In the genomic region with DNA sequence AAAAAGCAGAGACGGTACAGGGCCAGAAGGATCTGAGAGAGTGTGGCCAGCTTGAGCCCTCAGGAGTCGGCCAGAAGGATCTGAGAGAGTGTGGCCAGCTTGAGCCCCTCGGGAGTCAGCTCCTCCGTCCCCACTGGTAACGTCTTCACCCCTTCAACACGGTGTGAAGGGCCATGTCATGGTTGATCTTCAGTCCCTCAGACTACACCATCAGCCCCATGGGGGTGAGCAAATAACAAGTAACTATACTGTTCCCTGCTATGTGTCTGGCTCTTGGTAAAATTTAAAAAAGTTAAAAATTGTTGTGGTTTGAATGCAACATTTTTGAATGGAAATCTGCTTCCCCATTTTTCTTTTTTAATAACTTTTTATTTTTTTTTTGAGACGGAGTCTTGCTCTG, we compare ENCODE assay signal across 16 cellular contexts. TPM values are rescaled to one million over a fixed set of nuclear protein-coding genes. Genes with fewer than 3 reads are reported as not detected.
DNase-seq lines count a peak whose midpoint lies in the region; ATAC-seq and TF ChIP-seq lines count a peak whose summit lies in the region.
"Had no signal": no experiment of that assay in that cellular context is flagged by ENCODE, and none has a peak within 500 bp of the region (broad histone marks: within the 10 kb centered on the region; RNA-seq: fewer than 3 reads in every experiment).

No MANE protein-coding gene starts in this region.

- H3K4me1 ChIP-seq in Karpas-422 (ENCODE audit: low read length): peaks cover 20% of the 10 kb centered on the region

- peaks cover 26% of the 10 kb centered on the region for H3K9me3 Mint-ChIP-seq in activated CD4-positive, alpha-beta T cell treated with anti-CD3 and anti-CD28 coated beads, Interleukin-2, amount 10 ng/mL, durations not matched to agents 24 days and 14 days
- H3K9me3 Mint-ChIP-seq in chondrocyte (ENCODE audit: low read depth): peaks cover 14% of the 10 kb centered on the region

- H3K36me3 Mint-ChIP-seq in activated CD4-positive, alpha-beta T cell treated with anti-CD3 and anti-CD28 coated beads, Interleukin-2, amount 10 ng/mL, durations not matched to agents 24 days and 14 days (ENCODE audit: low read depth): peaks cover 77% of the 10 kb centered on the region
- H3K36me3 Mint-ChIP-seq in chondrocyte (ENCODE audit: low read depth): peaks cover 22% of the 10 kb centered on the region

- no peaks in the 10 kb centered on the region for H3K9me2 ChIP-seq in Karpas-422 (replicated peaks; ENCODE audit: insufficient read depth, low read length)

- TF ChIP-seq CTCF in chondrocyte (IDR thresholded peaks at IDR 0.05): no peak

- DNase-seq in activated CD4-positive, alpha-beta T cell treated with anti-CD3 and anti-CD28 coated beads, Interleukin-2, amount 10 ng/mL, durations not matched to agents 24 days and 14 days: no peak
- no peak for DNase-seq in activated CD4-positive, alpha-beta T cell treated with anti-CD3 and anti-CD28 coated beads for 4 hours
- DNase-seq in Karpas-422 (no peak), chondrocyte (ENCODE audit: low spot score) (no peak), posterior vena cava (ENCODE audit: low spot score) (peak; percentile 11), hypothalamus (lab: John Stamatoyannopoulos, UW) (no peak)
- DNase-seq: effector CD4-positive, alpha-beta T cell; NCI-H1105; nucleus accumbens; sigmoid colon; stimulated activated CD4-positive, alpha-beta T cell treated with anti-CD3 and anti-CD28 coated beads, Interleukin-4, amount 100 ng/mL, for 1 hour; WERI-Rb-1 had no signal

- peak overlapping the region; percentile 58 for H3K27ac Mint-ChIP-seq in activated CD4-positive, alpha-beta T cell treated with anti-CD3 and anti-CD28 coated beads, Interleukin-2, amount 10 ng/mL, durations not matched to agents 24 days and 14 days
- H3K27ac Mint-ChIP-seq in chondrocyte (ENCODE audit: unreplicated experiment): no peak overlapping the region

- no peaks in the 10 kb centered on the region for H3K27me3 ChIP-seq in Karpas-422 (ENCODE audit: low read length)
- H3K27me3 ChIP-seq: sigmoid colon had no signal

- peaks cover 16% of the 10 kb centered on the region for H3K9me3 ChIP-seq in Karpas-422 (ENCODE audit: low read length)

- ATAC-seq in HG03175 (IDR thresholded peaks at IDR 0.05; ENCODE audit: unreplicated experiment): no peak
- ATAC-seq in GM19467 (IDR thresholded peaks at IDR 0.05; ENCODE audit: unreplicated experiment): no peak
- ATAC-seq: HepG2, SK-N-SH treated with all-trans-retinoic acid at 6 μM for 48 hours had no signal

- H3K4me1 Mint-ChIP-seq in activated CD4-positive, alpha-beta T cell treated with anti-CD3 and anti-CD28 coated beads, Interleukin-2, amount 10 ng/mL, durations not matched to agents 24 days and 14 days: peaks cover 26% of the 10 kb centered on the region
- H3K4me1 Mint-ChIP-seq in chondrocyte (ENCODE audit: low read depth): peaks cover 41% of the 10 kb centered on the region

- H3K4me3 Mint-ChIP-seq in activated CD4-positive, alpha-beta T cell treated with anti-CD3 and anti-CD28 coated beads, Interleukin-2, amount 10 ng/mL, durations not matched to agents 24 days and 14 days: peak overlapping the region; percentile 24
- H3K4me3 Mint-ChIP-seq in chondrocyte (ENCODE audit: unreplicated experiment): peak overlapping the region; percentile 93

- peak overlapping the region; percentile 71 for H3K4me3 ChIP-seq in Karpas-422 (ENCODE audit: low read length)

- no peak overlapping the region for H3K9ac ChIP-seq in Karpas-422 (ENCODE audit: low read length)

- peaks cover 46% of the 10 kb centered on the region for H3K36me3 ChIP-seq in Karpas-422 (ENCODE audit: insufficient read depth, low read length)

- intact Hi-C loops in activated CD4-positive, alpha-beta T cell treated with anti-CD3 and anti-CD28 coated beads, Interleukin-2, amount 10 ng/mL, durations not matched to agents 24 days and 14 days (cut with micrococcal nuclease): no loop called here
- intact Hi-C loops in posterior vena cava (cut with DNase I): loop anchor here in 1 of 2 donors (10.0 kb wide), 1 partner anchor 52 kb away; a partner anchor contains a TSS

- H4K20me1 ChIP-seq in Karpas-422 (ENCODE audit: insufficient read depth, low read depth, low read length): no peaks in the 10 kb centered on the region

- H3K27me3 Mint-ChIP-seq in activated CD4-positive, alpha-beta T cell treated with anti-CD3 and anti-CD28 coated beads, Interleukin-2, amount 10 ng/mL, durations not matched to agents 24 days and 14 days: no peaks in the 10 kb centered on the region
- H3K27me3 Mint-ChIP-seq in chondrocyte (ENCODE audit: low read depth): no peaks in the 10 kb centered on the region

- H3K79me2 ChIP-seq in Karpas-422 (ENCODE audit: low read length): peaks cover 66% of the 10 kb centered on the region

- H3K4me2 ChIP-seq in Karpas-422 (ENCODE audit: low read depth, low read length, poor library complexity, severe bottlenecking): peak overlapping the region; percentile 79

- no peak overlapping the region for H2AFZ ChIP-seq in Karpas-422 (ENCODE audit: low read length)

- H3K27ac ChIP-seq in Karpas-422 (ENCODE audit: low read length): no peak overlapping the region

RNA-seq across cellular contexts. Expression of a gene that starts 1.6 kb away (rescaled TPM):
- 4.8 and 5.1 TPM in 2 replicates for total RNA-seq in activated CD4-positive, alpha-beta T cell treated with anti-CD3 and anti-CD28 coated beads, Interleukin-2, amount 10 ng/mL, durations not matched to agents 24 days and 14 days
- 14.8 and 16.9 TPM in 2 replicates for total RNA-seq in Karpas-422 (2014; rRNA removed; shearing (Covaris generic); ENCODE audit: low replicate concordance)
- total RNA-seq in chondrocyte (7.9 to 9.2 TPM (median 8.1 TPM) in 3 replicates), posterior vena cava (1 to 10 TPM; 5.1 to 5.5 TPM)

RNA-seq across cellular contexts. Expression of a gene that starts 28.0 kb away (rescaled TPM):
- total RNA-seq in activated CD4-positive, alpha-beta T cell treated with anti-CD3 and anti-CD28 coated beads, Interleukin-2, amount 10 ng/mL, durations not matched to agents 24 days and 14 days: 75.2 and 80.7 TPM in 2 replicates
- 94.2 and 129 TPM in 2 replicates for total RNA-seq in Karpas-422 (2014; rRNA removed; shearing (Covaris generic); ENCODE audit: low replicate concordance)
- 25.3 to 29.4 TPM (median 26.0 TPM) in 3 replicates for total RNA-seq in chondrocyte
- total RNA-seq in posterior vena cava: 10 to 100 TPM; 17.7 to 25.0 TPM

RNA-seq across cellular contexts. Expression of a gene that starts 48.5 kb away (rescaled TPM):
- total RNA-seq in activated CD4-positive, alpha-beta T cell treated with anti-CD3 and anti-CD28 coated beads, Interleukin-2, amount 10 ng/mL, durations not matched to agents 24 days and 14 days: 52.9 and 55.5 TPM in 2 replicates
- 111 and 129 TPM in 2 replicates for total RNA-seq in Karpas-422 (2014; rRNA removed; shearing (Covaris generic); ENCODE audit: low replicate concordance)
- 16.2 to 24.7 TPM (median 17.4 TPM) in 3 replicates for total RNA-seq in chondrocyte
- 10 to 100 TPM; 12.2 to 15.8 TPM for total RNA-seq in posterior vena cava

RNA-seq across cellular contexts. Expression of a gene that starts 49.6 kb away (rescaled TPM):
- 4.2 and 4.6 TPM in 2 replicates for total RNA-seq in activated CD4-positive, alpha-beta T cell treated with anti-CD3 and anti-CD28 coated beads, Interleukin-2, amount 10 ng/mL, durations not matched to agents 24 days and 14 days
- 5.1 and 5.3 TPM in 2 replicates for total RNA-seq in Karpas-422 (2014; rRNA removed; shearing (Covaris generic); ENCODE audit: low replicate concordance)
- total RNA-seq in chondrocyte (2.8 to 3.2 TPM (median 3.0 TPM) in 3 replicates), posterior vena cava (1 to 10 TPM; 2.5 to 2.6 TPM)
